In the genomic region with DNA sequence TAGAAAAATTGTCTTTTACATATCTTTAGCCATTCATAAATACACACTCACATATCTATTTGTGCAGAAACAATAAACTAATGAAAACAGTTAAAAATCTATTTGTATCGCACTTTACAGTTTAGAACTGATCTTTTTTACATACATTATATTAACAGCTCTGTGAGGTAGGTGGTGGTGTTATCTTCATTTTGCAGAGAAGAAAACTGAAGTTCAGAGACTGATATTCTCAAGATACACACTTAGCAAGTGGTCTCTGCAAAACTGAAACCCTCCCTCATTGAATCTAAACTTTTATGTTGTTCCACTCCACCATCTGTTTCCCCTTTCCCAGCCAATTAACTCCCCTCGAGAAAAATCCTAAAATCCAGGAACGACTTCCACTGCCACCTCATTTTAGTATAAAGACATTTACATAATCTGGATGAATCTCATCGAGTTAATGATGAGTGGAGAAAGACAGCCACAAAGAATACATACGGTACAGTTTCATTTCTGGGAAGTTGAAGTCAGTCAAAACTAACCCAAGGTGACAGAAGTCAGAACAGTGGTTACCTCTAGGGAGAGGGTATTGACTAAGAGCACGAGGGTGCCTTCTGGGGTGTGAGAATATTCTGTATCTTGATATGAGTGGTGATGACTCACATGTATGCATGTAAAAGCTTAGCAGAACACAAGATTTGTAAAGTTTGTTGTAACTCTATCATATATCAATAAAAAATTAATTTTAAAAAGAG, we compare ENCODE assay signal across 1 cellular context.
TF ChIP-seq lines count a peak whose summit lies in the region.

No MANE protein-coding gene starts in this region.

TF ChIP-seq in GM12878, 131 proteins besides CTCF, POLR2A, EP300 and RAD21 (continued from another document):
- TF ChIP-seq, protein P1, sequence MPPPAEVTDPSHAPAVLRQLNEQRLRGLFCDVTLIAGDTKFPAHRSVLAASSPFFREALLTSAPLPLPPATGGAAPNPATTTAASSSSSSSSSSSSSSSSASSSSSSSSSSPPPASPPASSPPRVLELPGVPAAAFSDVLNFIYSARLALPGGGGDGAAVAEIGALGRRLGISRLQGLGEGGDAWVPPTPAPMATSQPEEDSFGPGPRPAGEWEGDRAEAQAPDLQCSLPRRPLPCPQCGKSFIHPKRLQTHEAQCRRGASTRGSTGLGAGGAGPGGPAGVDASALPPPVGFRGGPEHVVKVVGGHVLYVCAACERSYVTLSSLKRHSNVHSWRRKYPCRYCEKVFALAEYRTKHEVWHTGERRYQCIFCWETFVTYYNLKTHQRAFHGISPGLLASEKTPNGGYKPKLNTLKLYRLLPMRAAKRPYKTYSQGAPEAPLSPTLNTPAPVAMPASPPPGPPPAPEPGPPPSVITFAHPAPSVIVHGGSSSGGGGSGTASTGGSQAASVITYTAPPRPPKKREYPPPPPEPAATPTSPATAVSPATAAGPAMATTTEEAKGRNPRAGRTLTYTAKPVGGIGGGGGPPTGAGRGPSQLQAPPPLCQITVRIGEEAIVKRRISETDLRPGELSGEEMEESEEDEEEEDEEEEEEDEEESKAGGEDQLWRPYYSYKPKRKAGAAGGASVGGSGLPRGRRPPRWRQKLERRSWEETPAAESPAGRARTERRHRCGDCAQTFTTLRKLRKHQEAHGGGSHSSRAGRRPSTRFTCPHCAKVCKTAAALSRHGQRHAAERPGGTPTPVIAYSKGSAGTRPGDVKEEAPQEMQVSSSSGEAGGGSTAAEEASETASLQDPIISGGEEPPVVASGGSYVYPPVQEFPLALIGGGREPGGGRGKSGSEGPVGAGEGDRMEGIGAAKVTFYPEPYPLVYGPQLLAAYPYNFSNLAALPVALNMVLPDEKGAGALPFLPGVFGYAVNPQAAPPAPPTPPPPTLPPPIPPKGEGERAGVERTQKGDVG (CRISPR knock-in tag; IDR thresholded peaks at IDR 0.05), result no peak
- TF ChIP-seq DPF2 (IDR thresholded peaks at IDR 0.05) (peak; percentile 91), SREBF2 (IDR thresholded peaks at IDR 0.05; ENCODE audit: low read length) (no peak), IKZF2 (IDR thresholded peaks at IDR 0.05) (peak; percentile 78 to 89), CREM (IDR thresholded peaks at IDR 0.05; ENCODE audit: low read depth) (peak; percentile 89), BRCA1 (IDR thresholded peaks at IDR 0.05; ENCODE audit: low read depth, low read length) (no peak), BACH1 (IDR thresholded peaks at IDR 0.05; ENCODE audit: borderline replicate concordance) (peak; percentile 77), ZNF207 (IDR thresholded peaks at IDR 0.05; ENCODE audit: borderline replicate concordance) (no peak), YY1 (IDR thresholded peaks at IDR 0.05; ENCODE audit: low read depth, low read length) (no peak), RUNX3 (IDR thresholded peaks at IDR 0.05; ENCODE audit: low read length) (peak; percentile 98), MXI1 (IDR thresholded peaks at IDR 0.05; ENCODE audit: low read depth, low read length) (no peak; the same call in 1 of the 2 replicates)
- TF ChIP-seq, protein P2, sequence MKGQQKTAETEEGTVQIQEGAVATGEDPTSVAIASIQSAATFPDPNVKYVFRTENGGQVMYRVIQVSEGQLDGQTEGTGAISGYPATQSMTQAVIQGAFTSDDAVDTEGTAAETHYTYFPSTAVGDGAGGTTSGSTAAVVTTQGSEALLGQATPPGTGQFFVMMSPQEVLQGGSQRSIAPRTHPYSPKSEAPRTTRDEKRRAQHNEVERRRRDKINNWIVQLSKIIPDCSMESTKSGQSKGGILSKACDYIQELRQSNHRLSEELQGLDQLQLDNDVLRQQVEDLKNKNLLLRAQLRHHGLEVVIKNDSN (IDR thresholded peaks at IDR 0.05; ENCODE audit: borderline replicate concordance, extremely low read length, insufficient read depth, low read depth, low read length), result no peak
- TF ChIP-seq, protein P3, sequence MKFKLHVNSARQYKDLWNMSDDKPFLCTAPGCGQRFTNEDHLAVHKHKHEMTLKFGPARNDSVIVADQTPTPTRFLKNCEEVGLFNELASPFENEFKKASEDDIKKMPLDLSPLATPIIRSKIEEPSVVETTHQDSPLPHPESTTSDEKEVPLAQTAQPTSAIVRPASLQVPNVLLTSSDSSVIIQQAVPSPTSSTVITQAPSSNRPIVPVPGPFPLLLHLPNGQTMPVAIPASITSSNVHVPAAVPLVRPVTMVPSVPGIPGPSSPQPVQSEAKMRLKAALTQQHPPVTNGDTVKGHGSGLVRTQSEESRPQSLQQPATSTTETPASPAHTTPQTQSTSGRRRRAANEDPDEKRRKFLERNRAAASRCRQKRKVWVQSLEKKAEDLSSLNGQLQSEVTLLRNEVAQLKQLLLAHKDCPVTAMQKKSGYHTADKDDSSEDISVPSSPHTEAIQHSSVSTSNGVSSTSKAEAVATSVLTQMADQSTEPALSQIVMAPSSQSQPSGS (IDR thresholded peaks at IDR 0.05; ENCODE audit: low read length), result peak; percentile 95
- TF ChIP-seq, protein P4, sequence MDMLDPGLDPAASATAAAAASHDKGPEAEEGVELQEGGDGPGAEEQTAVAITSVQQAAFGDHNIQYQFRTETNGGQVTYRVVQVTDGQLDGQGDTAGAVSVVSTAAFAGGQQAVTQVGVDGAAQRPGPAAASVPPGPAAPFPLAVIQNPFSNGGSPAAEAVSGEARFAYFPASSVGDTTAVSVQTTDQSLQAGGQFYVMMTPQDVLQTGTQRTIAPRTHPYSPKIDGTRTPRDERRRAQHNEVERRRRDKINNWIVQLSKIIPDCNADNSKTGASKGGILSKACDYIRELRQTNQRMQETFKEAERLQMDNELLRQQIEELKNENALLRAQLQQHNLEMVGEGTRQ (IDR thresholded peaks at IDR 0.05; ENCODE audit: borderline replicate concordance, low read depth, low read length), result no peak
- TF ChIP-seq, protein P5, sequence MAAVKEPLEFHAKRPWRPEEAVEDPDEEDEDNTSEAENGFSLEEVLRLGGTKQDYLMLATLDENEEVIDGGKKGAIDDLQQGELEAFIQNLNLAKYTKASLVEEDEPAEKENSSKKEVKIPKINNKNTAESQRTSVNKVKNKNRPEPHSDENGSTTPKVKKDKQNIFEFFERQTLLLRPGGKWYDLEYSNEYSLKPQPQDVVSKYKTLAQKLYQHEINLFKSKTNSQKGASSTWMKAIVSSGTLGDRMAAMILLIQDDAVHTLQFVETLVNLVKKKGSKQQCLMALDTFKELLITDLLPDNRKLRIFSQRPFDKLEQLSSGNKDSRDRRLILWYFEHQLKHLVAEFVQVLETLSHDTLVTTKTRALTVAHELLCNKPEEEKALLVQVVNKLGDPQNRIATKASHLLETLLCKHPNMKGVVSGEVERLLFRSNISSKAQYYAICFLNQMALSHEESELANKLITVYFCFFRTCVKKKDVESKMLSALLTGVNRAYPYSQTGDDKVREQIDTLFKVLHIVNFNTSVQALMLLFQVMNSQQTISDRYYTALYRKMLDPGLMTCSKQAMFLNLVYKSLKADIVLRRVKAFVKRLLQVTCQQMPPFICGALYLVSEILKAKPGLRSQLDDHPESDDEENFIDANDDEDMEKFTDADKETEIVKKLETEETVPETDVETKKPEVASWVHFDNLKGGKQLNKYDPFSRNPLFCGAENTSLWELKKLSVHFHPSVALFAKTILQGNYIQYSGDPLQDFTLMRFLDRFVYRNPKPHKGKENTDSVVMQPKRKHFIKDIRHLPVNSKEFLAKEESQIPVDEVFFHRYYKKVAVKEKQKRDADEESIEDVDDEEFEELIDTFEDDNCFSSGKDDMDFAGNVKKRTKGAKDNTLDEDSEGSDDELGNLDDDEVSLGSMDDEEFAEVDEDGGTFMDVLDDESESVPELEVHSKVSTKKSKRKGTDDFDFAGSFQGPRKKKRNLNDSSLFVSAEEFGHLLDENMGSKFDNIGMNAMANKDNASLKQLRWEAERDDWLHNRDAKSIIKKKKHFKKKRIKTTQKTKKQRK (IDR thresholded peaks at IDR 0.05; ENCODE audit: low read depth, low read length), result no peak
